In genomic region chr7:143222782-143223181, GRCh38 we compare ENCODE assay signal across 1 cellular context.
TF ChIP-seq lines count a peak whose summit lies in the region.

No MANE protein-coding gene starts in this region.

TF ChIP-seq in SK-N-SH, 30 proteins besides CTCF, POLR2A, EP300 and RAD21 (continued from another document):
- no peak for TF ChIP-seq GATA2 (CRISPR knock-in tag; IDR thresholded peaks at IDR 0.05)
- TF ChIP-seq SMC3 (IDR thresholded peaks at IDR 0.05; ENCODE audit: low read depth, low read length), result no peak
- TF ChIP-seq JUND (IDR thresholded peaks at IDR 0.05), result no peak
